31 cellular contexts compared by ENCODE assay signal in the genomic region with DNA sequence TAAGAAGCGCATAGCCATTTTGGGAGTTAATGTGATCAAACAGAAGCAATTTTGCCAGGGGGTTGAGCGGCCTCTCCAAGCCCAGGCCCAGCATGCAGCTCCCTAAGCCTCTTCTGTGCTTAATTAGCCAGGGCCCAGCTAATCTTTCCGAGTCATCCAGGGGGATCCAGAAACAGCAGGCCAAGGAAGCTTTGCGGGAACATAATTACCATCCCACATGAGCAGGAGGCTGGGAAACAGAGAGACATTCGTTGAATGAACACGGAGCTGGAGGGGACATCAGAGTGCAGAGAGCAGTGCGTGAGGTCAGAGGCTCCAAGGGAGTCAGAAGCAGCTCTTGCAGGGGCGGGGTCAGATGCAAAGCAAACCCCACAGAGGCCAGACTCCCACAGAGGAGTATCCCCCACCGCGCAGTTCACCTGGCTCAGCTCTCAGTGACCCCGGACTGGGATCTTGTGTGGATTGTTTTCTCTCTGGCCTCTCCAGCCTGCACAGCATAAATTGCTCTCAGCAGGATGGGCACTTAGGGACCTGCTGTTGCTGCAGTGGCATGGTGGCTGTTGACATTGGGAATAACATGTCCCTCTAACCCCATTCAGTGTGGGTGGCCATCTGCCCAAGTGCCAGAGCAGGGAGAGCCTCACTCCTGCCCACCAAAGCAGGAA.
DNase-seq lines count a peak whose midpoint lies in the region; ATAC-seq lines count a peak whose summit lies in the region.
"Had no signal": no experiment of that assay in that cellular context is flagged by ENCODE, and none has a peak within 500 bp of the region (broad histone marks: within the 10 kb centered on the region; RNA-seq: fewer than 3 reads in every experiment).

No MANE protein-coding gene starts in this region.

- H3K18ac ChIP-seq in mesendoderm (ENCODE audit: low read length): no peak overlapping the region

- H3K4me3 ChIP-seq in mesendoderm (ENCODE audit: low read length): no peak overlapping the region
- H3K4me3 ChIP-seq: ovary, SJSA1 had no signal

- H2BK5ac ChIP-seq in mesendoderm (ENCODE audit: low read length): no peak overlapping the region

- H2AK5ac ChIP-seq in mesendoderm (ENCODE audit: low read length): no peak overlapping the region

- DNase-seq in DMS79 (lab: John Stamatoyannopoulos, UW): peak; percentile 95
- peak; percentile 29 for DNase-seq in NCI-H187 treated with DMSO at 0.1 percent for 48 hours (lab: John Stamatoyannopoulos, UW)
- DNase-seq in NCI-H82 treated with DMSO at 0.1 percent for 48 hours (lab: John Stamatoyannopoulos, UW; ENCODE audit: unreplicated experiment): peak; percentile 78
- DNase-seq in mesendoderm: peak; percentile 7
- DNase-seq in dermis blood vessel endothelial cell: no peak
- no peak for DNase-seq in NCI-H2196 (lab: John Stamatoyannopoulos, UW; ENCODE audit: unreplicated experiment)
- no peak for DNase-seq in left cardiac atrium
- DNase-seq: ACHN; activated CD4-positive, CD25-positive, alpha-beta regulatory T cell; activated CD8-positive, alpha-beta memory T cell treated with anti-CD3 and anti-CD28 coated beads, Interleukin-2, amount 10 ng/mL, durations not matched to agents 7 days and 5 days; activated gamma-delta T cell treated with Interleukin-2 at 50 U/mL for 16 hours; activated naive CD8-positive, alpha-beta T cell treated with anti-CD3 and anti-CD28 coated beads, Interleukin-2, amount 50 U/mL, for 24 hours; activated T-cell treated with anti-CD3 and anti-CD28 coated beads, Interleukin-2, amount 50 U/mL, for 4 hours; CD8-positive, alpha-beta memory T cell; central memory CD4-positive, alpha-beta T cell; cortex of kidney; endodermal cell; HCEC 1CT; kidney; MM.1S; naive thymus-derived CD8-positive, alpha-beta T cell; NCI-H2107; NCI-H526; ovary; stimulated activated CD4-positive, alpha-beta T cell treated with anti-CD3 and anti-CD28 coated beads, Interleukin-15, amount 100 ng/mL, for 24 hours; trophoblast cell had no signal

- H3K79me1 ChIP-seq in mesendoderm (ENCODE audit: low read length): no peaks in the 10 kb centered on the region

- no peak overlapping the region for H2BK120ac ChIP-seq in mesendoderm (ENCODE audit: low read depth, low read length)

- no peak overlapping the region for H3K23ac ChIP-seq in mesendoderm (ENCODE audit: low read length)

- no peaks in the 10 kb centered on the region for H3K4me1 ChIP-seq in mesendoderm (ENCODE audit: control insufficient read depth, low read depth, low read length)
- H3K4me1 ChIP-seq: SJSA1 had no signal

- no CpG with 5 or more reads among the region's 11 CpGs for WGBS in mesendoderm (ENCODE audit: extremely low coverage, insufficient coverage, low lambda C conversion rate)

- H4K8ac ChIP-seq in mesendoderm (ENCODE audit: low read depth, low read length): no peak overlapping the region

- H3K56ac ChIP-seq in mesendoderm (ENCODE audit: low read length): no peak overlapping the region

- H3K4ac ChIP-seq in mesendoderm (ENCODE audit: low read depth, low read length): no peak overlapping the region

- ATAC-seq in esophagus mucosa (no peak), left cardiac atrium (no peak)
- ATAC-seq: activated CD8-positive, alpha-beta memory T cell treated with anti-CD3 and anti-CD28 coated beads, Interleukin-2, amount 10 ng/mL, durations not matched to agents 7 days and 5 days; activated naive CD8-positive, alpha-beta T cell treated with anti-CD3 and anti-CD28 coated beads, Interleukin-2, amount 50 U/mL, for 24 hours; activated T-cell treated with anti-CD3 and anti-CD28 coated beads, Interleukin-2, amount 50 U/mL, for 4 hours; naive thymus-derived CD8-positive, alpha-beta T cell; stimulated activated effector memory CD8-positive, alpha-beta T cell treated with anti-CD3 and anti-CD28 coated beads, Interleukin-12 subunit alpha, Interleukin-12 subunit beta, amount 100 ng/mL, for 72 hours had no signal

- H3K36me3 ChIP-seq in mesendoderm (ENCODE audit: control insufficient read depth, insufficient read depth, low read length): no peaks in the 10 kb centered on the region
- H3K36me3 ChIP-seq: ovary, SJSA1 had no signal

- intact Hi-C loops in left cardiac atrium (cut with DNase I): no loop called here

- no peak overlapping the region for H2BK15ac ChIP-seq in mesendoderm (replicated peaks; ENCODE audit: low read depth)

- H3K27me3 ChIP-seq in mesendoderm (ENCODE audit: insufficient read depth, low read length, poor library complexity): no peaks in the 10 kb centered on the region
- H3K27me3 ChIP-seq: ovary, SJSA1 had no signal

- H3K4me2 ChIP-seq in mesendoderm (ENCODE audit: low read length): no peak overlapping the region
- H3K4me2 ChIP-seq: KMS-11 had no signal

- no peak overlapping the region for H4K5ac ChIP-seq in mesendoderm (ENCODE audit: low read length)

- no peak overlapping the region for H3K9ac ChIP-seq in mesendoderm (ENCODE audit: low read length)
- H3K9ac ChIP-seq: KMS-11 had no signal

- no peak overlapping the region for H3K27ac ChIP-seq in mesendoderm (ENCODE audit: low read depth, low read length)
- H3K27ac ChIP-seq: KMS-11, ovary, RWPE1, SJSA1 had no signal

- no peaks in the 10 kb centered on the region for H3K79me2 ChIP-seq in mesendoderm (ENCODE audit: control insufficient read depth, insufficient read depth, low read length)

Comparison
In these comparisons a context has a peak if more than half of its experiments do, and no peak if none do; other contexts are left out.
1. DNase-seq: peak in DMS79 (single experiment), NCI-H187 treated with DMSO at 0.1 percent for 48 hours (single experiment), NCI-H82 treated with DMSO at 0.1 percent for 48 hours (single experiment) and mesendoderm (single experiment); none in dermis blood vessel endothelial cell (single experiment), NCI-H2196 (single experiment) and left cardiac atrium (single experiment).